26 cellular contexts compared by ENCODE assay signal in the genomic region with DNA sequence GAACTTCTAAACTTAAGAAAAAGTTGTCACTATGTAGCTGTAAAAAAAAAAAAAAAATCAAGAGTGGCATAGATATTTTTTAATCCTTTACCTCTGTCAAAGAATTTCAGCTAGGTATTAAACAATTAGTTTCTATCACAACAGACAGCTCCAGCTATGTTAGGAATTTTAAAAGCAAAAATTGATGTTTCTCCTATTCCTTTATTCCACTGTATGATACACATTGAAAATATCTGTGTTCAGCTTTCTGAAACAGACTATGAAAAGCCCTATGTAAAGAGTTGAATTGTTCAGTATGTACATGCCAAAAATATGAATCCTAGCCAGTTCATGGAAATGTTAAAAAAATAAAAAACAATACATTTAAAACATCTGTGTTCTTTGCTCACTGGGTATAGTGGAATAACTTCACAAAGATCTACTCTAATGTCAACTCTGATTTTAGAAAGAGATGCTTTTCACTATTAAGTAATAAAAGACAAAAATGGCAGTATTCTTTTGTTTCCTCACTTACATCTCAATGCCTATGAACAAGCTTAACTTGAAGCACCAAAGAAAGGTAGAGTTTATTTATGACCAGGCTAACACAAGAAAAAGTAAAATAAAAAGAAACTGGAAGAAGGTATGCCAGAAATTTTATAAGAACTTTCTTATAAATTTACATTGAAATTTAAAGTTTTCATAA.
"Had no signal": no experiment of that assay in that cellular context is flagged by ENCODE, and none has a peak within 500 bp of the region (broad histone marks: within the 10 kb centered on the region; RNA-seq: fewer than 3 reads in every experiment).

No MANE protein-coding gene starts in this region.

- DNase-seq: activated CD4-positive, alpha-beta T cell treated with anti-CD3 and anti-CD28 coated beads for 36 hours; activated CD4-positive, alpha-beta T cell treated with anti-CD3 and anti-CD28 coated beads, Interleukin-2, amount 50 U/mL, for 48 hours; activated gamma-delta T cell; activated naive CD4-positive, alpha-beta T cell treated with anti-CD3 and anti-CD28 coated beads, Interleukin-2, amount 50 U/mL, for 16 hours; activated naive CD8-positive, alpha-beta T cell treated with anti-CD3 and anti-CD28 coated beads, Interleukin-2, amount 50 U/mL, for 24 hours; activated T-cell treated with anti-CD3 and anti-CD28 coated beads for 4 hours; aorta; brain microvascular endothelial cell; caudate nucleus; effector memory CD4-positive, alpha-beta T cell; head of caudate nucleus; hypothalamus; left ventricle myocardium superior; midbrain; ovary; right cardiac atrium; stimulated activated CD4-positive, alpha-beta T cell treated with anti-CD3 and anti-CD28 coated beads, Interleukin-12 subunit alpha, Interleukin-12 subunit beta, amount 100 ng/mL, for 4 hours; stimulated activated CD4-positive, alpha-beta T cell treated with anti-CD3 and anti-CD28 coated beads, Interleukin-4, amount 100 ng/mL, for 4 hours; substantia nigra; T-helper 1 cell; thyroid gland had no signal

- H3K36me3 ChIP-seq: brain microvascular endothelial cell, esophagus muscularis mucosa, gastroesophageal sphincter, ovary, thyroid gland had no signal

- ATAC-seq: activated CD4-positive, alpha-beta T cell treated with anti-CD3 and anti-CD28 coated beads for 36 hours; activated naive CD8-positive, alpha-beta T cell treated with anti-CD3 and anti-CD28 coated beads, Interleukin-2, amount 50 U/mL, for 24 hours; gastroesophageal sphincter; left ventricle myocardium superior; natural killer cell treated with Interleukin-12 subunit alpha and Interleukin-12 subunit beta and Interleukin-15 and Interleukin-18, amount 100 ng/mL, for 72 hours; right cardiac atrium had no signal

- H3K4me1 ChIP-seq: gastroesophageal sphincter, thyroid gland had no signal

- H3K27ac Mint-ChIP-seq: activated CD4-positive, alpha-beta T cell treated with anti-CD3 and anti-CD28 coated beads for 36 hours; activated naive CD8-positive, alpha-beta T cell treated with anti-CD3 and anti-CD28 coated beads, Interleukin-2, amount 50 U/mL, for 24 hours; activated T-helper 1 cell treated with anti-CD3 and anti-CD28 coated beads, Interleukin-12 subunit alpha, Interleukin-12 subunit beta, Interleukin-2, Interleukin-4 antibody, amounts not matched to agents 30 ng/mL and 10 ng/mL and 1 ng/mL, durations not matched to agents 14 hours and 24 hours and 36 hours; natural killer cell treated with Interleukin-12 subunit alpha and Interleukin-12 subunit beta and Interleukin-15 and Interleukin-18, amount 100 ng/mL, for 72 hours; stimulated activated naive CD8-positive, alpha-beta T cell treated with anti-CD3 and anti-CD28 coated beads, Interleukin-15, Interleukin-2, amounts not matched to agents 100 ng/mL and 50 ng/mL, for 24 hours had no signal

- H3K27ac ChIP-seq: brain microvascular endothelial cell, esophagus muscularis mucosa, gastroesophageal sphincter, ovary, thyroid gland had no signal

- H3K9me3 Mint-ChIP-seq: activated naive CD8-positive, alpha-beta T cell treated with anti-CD3 and anti-CD28 coated beads, Interleukin-2, amount 50 U/mL, for 24 hours; activated T-helper 1 cell treated with anti-CD3 and anti-CD28 coated beads, Interleukin-12 subunit alpha, Interleukin-12 subunit beta, Interleukin-2, Interleukin-4 antibody, amounts not matched to agents 30 ng/mL and 10 ng/mL and 1 ng/mL, durations not matched to agents 14 hours and 24 hours and 36 hours; natural killer cell treated with Interleukin-12 subunit alpha and Interleukin-12 subunit beta and Interleukin-15 and Interleukin-18, amount 100 ng/mL, for 72 hours; stimulated activated naive CD8-positive, alpha-beta T cell treated with anti-CD3 and anti-CD28 coated beads, Interleukin-15, Interleukin-2, amounts not matched to agents 100 ng/mL and 50 ng/mL, for 24 hours had no signal

- H3K4me3 ChIP-seq: esophagus muscularis mucosa, gastroesophageal sphincter, ovary, thyroid gland had no signal

- H3K4me3 Mint-ChIP-seq: activated CD4-positive, alpha-beta T cell treated with anti-CD3 and anti-CD28 coated beads for 36 hours; activated naive CD8-positive, alpha-beta T cell treated with anti-CD3 and anti-CD28 coated beads, Interleukin-2, amount 50 U/mL, for 24 hours; activated T-helper 1 cell treated with anti-CD3 and anti-CD28 coated beads, Interleukin-12 subunit alpha, Interleukin-12 subunit beta, Interleukin-2, Interleukin-4 antibody, amounts not matched to agents 30 ng/mL and 10 ng/mL and 1 ng/mL, durations not matched to agents 14 hours and 24 hours and 36 hours; natural killer cell treated with Interleukin-12 subunit alpha and Interleukin-12 subunit beta and Interleukin-15 and Interleukin-18, amount 100 ng/mL, for 72 hours; stimulated activated naive CD8-positive, alpha-beta T cell treated with anti-CD3 and anti-CD28 coated beads, Interleukin-15, Interleukin-2, amounts not matched to agents 100 ng/mL and 50 ng/mL, for 24 hours had no signal

- H3K9me3 ChIP-seq: esophagus muscularis mucosa, gastroesophageal sphincter, ovary, thyroid gland had no signal

- H3K27me3 Mint-ChIP-seq: activated CD4-positive, alpha-beta T cell treated with anti-CD3 and anti-CD28 coated beads for 36 hours; activated naive CD8-positive, alpha-beta T cell treated with anti-CD3 and anti-CD28 coated beads, Interleukin-2, amount 50 U/mL, for 24 hours; natural killer cell treated with Interleukin-12 subunit alpha and Interleukin-12 subunit beta and Interleukin-15 and Interleukin-18, amount 100 ng/mL, for 72 hours; stimulated activated naive CD8-positive, alpha-beta T cell treated with anti-CD3 and anti-CD28 coated beads, Interleukin-15, Interleukin-2, amounts not matched to agents 100 ng/mL and 50 ng/mL, for 24 hours had no signal

- H3K27me3 ChIP-seq: brain microvascular endothelial cell, esophagus muscularis mucosa, gastroesophageal sphincter, ovary, thyroid gland had no signal

- H3K36me3 Mint-ChIP-seq: natural killer cell treated with Interleukin-12 subunit alpha and Interleukin-12 subunit beta and Interleukin-15 and Interleukin-18, amount 100 ng/mL, for 72 hours had no signal
